1 cellular context compared by ENCODE assay signal in the genomic region with DNA sequence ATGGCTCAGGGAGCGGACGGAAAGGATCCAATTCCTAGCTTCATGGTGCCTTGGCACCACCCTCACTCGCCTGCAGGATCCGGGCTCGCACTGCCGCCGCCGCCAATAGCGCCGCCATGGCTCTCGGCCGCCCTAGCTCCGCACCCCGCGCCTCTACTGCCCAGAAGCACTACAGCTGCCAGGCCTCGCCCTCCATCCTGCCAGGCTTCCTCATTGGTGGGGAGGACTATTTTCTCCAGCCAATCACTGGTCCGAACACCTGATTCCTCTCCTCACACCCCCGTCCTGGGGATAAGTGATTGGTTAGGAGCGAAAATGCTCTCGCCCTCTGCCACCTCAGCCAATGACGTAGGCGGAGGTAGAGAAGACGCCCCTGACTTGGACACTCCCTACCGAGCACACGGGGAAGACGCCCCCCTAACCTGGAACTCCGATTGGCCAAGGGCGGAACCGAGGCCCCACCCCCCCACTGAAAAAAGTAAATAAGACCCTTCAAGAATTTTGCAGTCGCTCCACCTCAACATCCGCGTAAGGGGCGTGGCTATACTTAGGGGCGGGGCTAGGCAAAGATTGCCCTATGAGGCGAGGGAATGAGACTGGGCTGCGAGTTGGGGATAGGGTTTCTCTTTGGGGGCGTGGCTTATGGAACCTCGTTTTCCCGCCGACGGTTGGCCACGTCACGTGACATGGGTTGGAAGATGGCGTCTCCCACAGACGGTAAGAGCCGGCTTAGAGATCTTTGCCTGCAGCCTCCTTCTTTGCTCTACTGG.
TF ChIP-seq lines count a peak whose summit lies in the region.

A gene (minus strand): TSS at position 177 of the 770 bp plus-strand sequence. CDS start 59 bp downstream, at position 118.
A gene with protein sequence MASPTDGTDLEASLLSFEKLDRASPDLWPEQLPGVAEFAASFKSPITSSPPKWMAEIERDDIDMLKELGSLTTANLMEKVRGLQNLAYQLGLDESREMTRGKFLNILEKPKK (plus strand): TSS at position 680 of the 770 bp plus-strand sequence. CDS start 19 bp downstream, at position 699.

TF ChIP-seq in GM12878, 131 proteins besides CTCF, POLR2A, EP300 and RAD21 (continued from another document):
- no peak for TF ChIP-seq NFXL1 (IDR thresholded peaks at IDR 0.05; ENCODE audit: borderline replicate concordance)
- TF ChIP-seq NFIC (IDR thresholded peaks at IDR 0.05; ENCODE audit: low read depth, low read length) = no peak
- TF ChIP-seq, protein P1, sequence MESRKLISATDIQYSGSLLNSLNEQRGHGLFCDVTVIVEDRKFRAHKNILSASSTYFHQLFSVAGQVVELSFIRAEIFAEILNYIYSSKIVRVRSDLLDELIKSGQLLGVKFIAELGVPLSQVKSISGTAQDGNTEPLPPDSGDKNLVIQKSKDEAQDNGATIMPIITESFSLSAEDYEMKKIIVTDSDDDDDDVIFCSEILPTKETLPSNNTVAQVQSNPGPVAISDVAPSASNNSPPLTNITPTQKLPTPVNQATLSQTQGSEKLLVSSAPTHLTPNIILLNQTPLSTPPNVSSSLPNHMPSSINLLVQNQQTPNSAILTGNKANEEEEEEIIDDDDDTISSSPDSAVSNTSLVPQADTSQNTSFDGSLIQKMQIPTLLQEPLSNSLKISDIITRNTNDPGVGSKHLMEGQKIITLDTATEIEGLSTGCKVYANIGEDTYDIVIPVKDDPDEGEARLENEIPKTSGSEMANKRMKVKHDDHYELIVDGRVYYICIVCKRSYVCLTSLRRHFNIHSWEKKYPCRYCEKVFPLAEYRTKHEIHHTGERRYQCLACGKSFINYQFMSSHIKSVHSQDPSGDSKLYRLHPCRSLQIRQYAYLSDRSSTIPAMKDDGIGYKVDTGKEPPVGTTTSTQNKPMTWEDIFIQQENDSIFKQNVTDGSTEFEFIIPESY (IDR thresholded peaks at IDR 0.05) = no peak
- no peak for TF ChIP-seq TCF3 (IDR thresholded peaks at IDR 0.05; ENCODE audit: borderline replicate concordance, insufficient read depth, low read depth, low read length)
- peak; percentile 71 to 94; a peak in 3 of 4 replicates for TF ChIP-seq BHLHE40 (IDR thresholded peaks at IDR 0.05; ENCODE audit: borderline replicate concordance in 1 of 2, low read depth in 2 of 2, low read length in 1 of 2)
- no peak for TF ChIP-seq BMI1 (IDR thresholded peaks at IDR 0.05; ENCODE audit: borderline replicate concordance)
- TF ChIP-seq TBL1XR1 (IDR thresholded peaks at IDR 0.05; ENCODE audit: low read depth, low read length) = no peak
- TF ChIP-seq STAT3 (IDR thresholded peaks at IDR 0.05; ENCODE audit: low read depth, low read length) = no peak
- no peak for TF ChIP-seq BRCA1 (IDR thresholded peaks at IDR 0.05; ENCODE audit: low read depth, low read length)
- TF ChIP-seq, protein P2, sequence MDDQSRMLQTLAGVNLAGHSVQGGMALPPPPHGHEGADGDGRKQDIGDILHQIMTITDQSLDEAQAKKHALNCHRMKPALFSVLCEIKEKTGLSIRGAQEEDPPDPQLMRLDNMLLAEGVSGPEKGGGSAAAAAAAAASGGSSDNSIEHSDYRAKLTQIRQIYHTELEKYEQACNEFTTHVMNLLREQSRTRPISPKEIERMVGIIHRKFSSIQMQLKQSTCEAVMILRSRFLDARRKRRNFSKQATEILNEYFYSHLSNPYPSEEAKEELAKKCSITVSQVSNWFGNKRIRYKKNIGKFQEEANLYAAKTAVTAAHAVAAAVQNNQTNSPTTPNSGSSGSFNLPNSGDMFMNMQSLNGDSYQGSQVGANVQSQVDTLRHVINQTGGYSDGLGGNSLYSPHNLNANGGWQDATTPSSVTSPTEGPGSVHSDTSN (IDR thresholded peaks at IDR 0.05; ENCODE audit: insufficient replicate concordance, low read depth, low read length) = peak; percentile 65
- TF ChIP-seq BCL11A (IDR thresholded peaks at IDR 0.05; ENCODE audit: low read depth, low read length) = no peak
- TF ChIP-seq DPF2 (IDR thresholded peaks at IDR 0.05) = no peak
- no peak for TF ChIP-seq ZSCAN29 (IDR thresholded peaks at IDR 0.05)
- TF ChIP-seq CHD4 (IDR thresholded peaks at IDR 0.05) = no peak
- no peak; the same call in 1 of the 2 replicates for TF ChIP-seq HCFC1 (IDR thresholded peaks at IDR 0.05; ENCODE audit: low read length)
- TF ChIP-seq SUZ12 (IDR thresholded peaks at IDR 0.05; ENCODE audit: unreplicated experiment) = no peak
- no peak for TF ChIP-seq SMAD5 (IDR thresholded peaks at IDR 0.05; ENCODE audit: low read depth)
- TF ChIP-seq IRF4 (IDR thresholded peaks at IDR 0.05; ENCODE audit: low read depth, low read length) = no peak
- TF ChIP-seq ZNF207 (IDR thresholded peaks at IDR 0.05; ENCODE audit: borderline replicate concordance) = no peak
- peak; percentile 76 for TF ChIP-seq SIN3A (IDR thresholded peaks at IDR 0.05; ENCODE audit: low read depth, low read length)
- TF ChIP-seq CEBPB (IDR thresholded peaks at IDR 0.05; ENCODE audit: borderline replicate concordance in 1 of 2, low read depth in 2 of 2, low read length in 2 of 2) = no peak
- TF ChIP-seq, protein P3, sequence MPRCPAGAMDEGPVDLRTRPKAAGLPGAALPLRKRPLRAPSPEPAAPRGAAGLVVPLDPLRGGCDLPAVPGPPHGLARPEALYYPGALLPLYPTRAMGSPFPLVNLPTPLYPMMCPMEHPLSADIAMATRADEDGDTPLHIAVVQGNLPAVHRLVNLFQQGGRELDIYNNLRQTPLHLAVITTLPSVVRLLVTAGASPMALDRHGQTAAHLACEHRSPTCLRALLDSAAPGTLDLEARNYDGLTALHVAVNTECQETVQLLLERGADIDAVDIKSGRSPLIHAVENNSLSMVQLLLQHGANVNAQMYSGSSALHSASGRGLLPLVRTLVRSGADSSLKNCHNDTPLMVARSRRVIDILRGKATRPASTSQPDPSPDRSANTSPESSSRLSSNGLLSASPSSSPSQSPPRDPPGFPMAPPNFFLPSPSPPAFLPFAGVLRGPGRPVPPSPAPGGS (IDR thresholded peaks at IDR 0.05; ENCODE audit: borderline replicate concordance, insufficient read depth, low read depth, low read length, poor library complexity, severe bottlenecking) = no peak
- no peak for TF ChIP-seq NR2F1 (conservative IDR thresholded peaks at IDR 0.05)
- TF ChIP-seq, protein P4, sequence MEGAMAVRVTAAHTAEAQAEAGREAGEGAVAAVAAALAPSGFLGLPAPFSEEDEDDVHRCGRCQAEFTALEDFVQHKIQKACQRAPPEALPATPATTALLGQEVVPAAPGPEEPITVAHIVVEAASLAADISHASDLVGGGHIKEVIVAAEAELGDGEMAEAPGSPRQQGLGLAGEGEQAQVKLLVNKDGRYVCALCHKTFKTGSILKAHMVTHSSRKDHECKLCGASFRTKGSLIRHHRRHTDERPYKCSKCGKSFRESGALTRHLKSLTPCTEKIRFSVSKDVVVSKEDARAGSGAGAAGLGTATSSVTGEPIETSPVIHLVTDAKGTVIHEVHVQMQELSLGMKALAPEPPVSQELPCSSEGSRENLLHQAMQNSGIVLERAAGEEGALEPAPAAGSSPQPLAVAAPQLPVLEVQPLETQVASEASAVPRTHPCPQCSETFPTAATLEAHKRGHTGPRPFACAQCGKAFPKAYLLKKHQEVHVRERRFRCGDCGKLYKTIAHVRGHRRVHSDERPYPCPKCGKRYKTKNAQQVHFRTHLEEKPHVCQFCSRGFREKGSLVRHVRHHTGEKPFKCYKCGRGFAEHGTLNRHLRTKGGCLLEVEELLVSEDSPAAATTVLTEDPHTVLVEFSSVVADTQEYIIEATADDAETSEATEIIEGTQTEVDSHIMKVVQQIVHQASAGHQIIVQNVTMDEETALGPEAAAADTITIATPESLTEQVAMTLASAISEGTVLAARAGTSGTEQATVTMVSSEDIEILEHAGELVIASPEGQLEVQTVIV (IDR thresholded peaks at IDR 0.05; ENCODE audit: borderline replicate concordance, partially characterized antibody) = peak; percentile 20
- TF ChIP-seq EZH2 (IDR thresholded peaks at IDR 0.05; ENCODE audit: borderline replicate concordance, control insufficient read depth, low read depth, low read length) = no peak
- TF ChIP-seq ZNF622 (IDR thresholded peaks at IDR 0.05) = no peak
- no peak for TF ChIP-seq RCOR1 (conservative IDR thresholded peaks at IDR 0.05; ENCODE audit: low read depth, low read length)
